Comparison of ENCODE assay signal across 8 cellular contexts in genomic region chr10:110547139-110547761, GRCh38. TPM values are rescaled to one million over a fixed set of nuclear protein-coding genes. Genes with fewer than 3 reads are reported as not detected.
A peak's percentile ranks its signal among the peaks of the same experiment; 100 is the strongest.
DNase-seq lines count a peak whose midpoint lies in the region; ATAC-seq, FAIRE-seq and TF ChIP-seq lines count a peak whose summit lies in the region.

No MANE protein-coding gene starts in this region.

- no peak overlapping the region; the same call in 1 of the 2 replicates for H2AFZ ChIP-seq in H1 (ENCODE audit: low read length)

- no peaks in the 10 kb centered on the region for H4K20me1 ChIP-seq in H1 (replicated peaks in 1 of 2; ENCODE audit: control insufficient read depth in 1 of 2, insufficient read depth in 2 of 2, low read length in 2 of 2)

- no peak overlapping the region for H2BK5ac ChIP-seq in H1 (ENCODE audit: low read depth, low read length)

- no peak overlapping the region for H3K23ac ChIP-seq in H1 (ENCODE audit: insufficient read length)

- no peak overlapping the region for H2BK20ac ChIP-seq in H1 (ENCODE audit: low read length)

- H3K4me2 ChIP-seq in H1 (ENCODE audit: insufficient read depth in 1 of 2, low read depth in 2 of 2, low read length in 2 of 2): no peak overlapping the region

- no peak overlapping the region for H3K9ac ChIP-seq in H1 (replicated peaks in 1 of 4; ENCODE audit: extremely low read depth in 1 of 4, low read depth in 3 of 4, low read length in 3 of 4)

- no peak overlapping the region for H2BK15ac ChIP-seq in H1 (ENCODE audit: low read length)

- no peaks in the 10 kb centered on the region for H3K79me1 ChIP-seq in H1 (ENCODE audit: low read depth, low read length)

- CTCF ChIA-PET in H1 (lab: Charles Lee; ENCODE audit: partially characterized antibody): interaction anchor here (0.6 to 5.1 kb wide), 69 partner anchors 11 to 252 kb away, joined by 3 to 49 read pairs (median 4); partner anchors contain the start of gene SMNDC1

- no peak overlapping the region for H2AK5ac ChIP-seq in H1 (ENCODE audit: low read depth, low read length)

- no peak overlapping the region for H3K56ac ChIP-seq in H1 (replicated peaks; ENCODE audit: insufficient read length, low read depth, low read length)

- H3K4me1 ChIP-seq in Peyer's patch (peaks cover 0 to 22% (median 0%) of the 10 kb centered on the region in 4 donors), H1 (replicated peaks in 1 of 4; ENCODE audit: control insufficient read depth in 3 of 4, insufficient read depth in 4 of 4, low read length in 3 of 4) (no peaks in the 10 kb centered on the region)

- TF ChIP-seq EP300 in H1 (IDR thresholded peaks at IDR 0.05; ENCODE audit: borderline replicate concordance in 1 of 2, low read depth in 2 of 2, low read length in 2 of 2): no peak

- no peak overlapping the region for H2BK12ac ChIP-seq in H1 (ENCODE audit: low read depth, low read length)

- intact Hi-C loops in Right ventricle myocardium superior (cut with DNase I) (loop anchor here (5.0 kb wide), 1 partner anchor 235 kb away; no protein-coding TSS in a partner anchor), cardiac septum (cut with DNase I) (loop anchor here (2.0 to 5.0 kb wide), 3 partner anchors 50 to 236 kb away; partner anchors contain the start of gene DUSP5)

- TF ChIP-seq CTCF in Peyer's patch (IDR thresholded peaks at IDR 0.05): peak; percentile 61 to 96 (median 89)
- peak in 2 of 3 experiments; percentile 63 to 82; a peak in 3 of 4 replicates for TF ChIP-seq CTCF in H1 (IDR thresholded peaks at IDR 0.05; ENCODE audit: control extremely low read depth in 1 of 3, insufficient read depth in 1 of 3, low read depth in 1 of 3, low read length in 3 of 3)

- DNase-seq in Right ventricle myocardium superior (no peak), cardiac septum (ENCODE audit: low spot score) (no peak), HT-29 (ENCODE audit: low spot score) (peak; percentile 50), Peyer's patch (no peak), H1 (ENCODE audit: low read depth in 1 of 2, low spot score in 2 of 2) (peak in 1 of 2 experiments; percentile 29), middle frontal gyrus (ENCODE audit: extremely low spot score, low spot score) (peak; percentile 55)
- no peak for DNase-seq in activated effector memory CD4-positive, alpha-beta T cell treated with Interleukin-2 at 50 U/mL for 16 hours
- no peak for DNase-seq in activated naive CD4-positive, alpha-beta T cell (lab: John Stamatoyannopoulos, UW)

- no peaks in the 10 kb centered on the region for H3K27me3 ChIP-seq in Peyer's patch
- H3K27me3 ChIP-seq in H1 (replicated peaks in 1 of 4; ENCODE audit: control insufficient read depth in 3 of 4, extremely low read depth in 1 of 4, insufficient read depth in 3 of 4, low read length in 3 of 4): no peaks in the 10 kb centered on the region

- H4K5ac ChIP-seq in H1 (ENCODE audit: insufficient read length, low read depth, low read length): no peak overlapping the region

- H3K18ac ChIP-seq in H1 (ENCODE audit: extremely low read depth, low read length): no peak overlapping the region

- 31% methylated on average over 8 of the region's 8 CpGs; no CpG with 5 or more reads in 1 of the 2 experiments for WGBS in H1 (ENCODE audit: extremely low coverage in 1 of 2, insufficient coverage in 1 of 2, insufficient read length in 1 of 2, insufficient replicate concordance in 2 of 2, low coverage in 1 of 2, low lambda C conversion rate in 2 of 2, missing lambda C conversion rate in 1 of 2), 2 experiments

- no peak overlapping the region for H3K4ac ChIP-seq in H1 (replicated peaks; ENCODE audit: insufficient read length, low read depth, low read length)

- no peak overlapping the region for H4K8ac ChIP-seq in H1 (ENCODE audit: extremely low read depth, insufficient read depth, low read length)

- peak; percentile 94 for FAIRE-seq in H1 (lab: Jason Lieb, UNC)

- H3K14ac ChIP-seq in H1 (ENCODE audit: insufficient read length): no peak overlapping the region

- no peaks in the 10 kb centered on the region for H3K36me3 ChIP-seq in Peyer's patch
- H3K36me3 ChIP-seq in H1 (ENCODE audit: control insufficient read depth in 2 of 4, insufficient read depth in 4 of 4, low read length in 3 of 4): no peaks in the 10 kb centered on the region

- POLR2A ChIA-PET in H1 (lab: Charles Lee; ENCODE audit: partially characterized antibody): interaction anchor here (1.1 to 1.2 kb wide), 3 partner anchors 17 to 49 kb away, joined by 4 to 7 read pairs (median 6); partner anchors contain the start of genes DUSP5 and SMC3

- H3K27ac ChIP-seq in Peyer's patch (no peak overlapping the region), H1 (ENCODE audit: low read depth, low read length) (no peak overlapping the region)

- H3K79me2 ChIP-seq in H1 (ENCODE audit: control insufficient read depth in 1 of 2, insufficient read depth in 2 of 2, low read length in 2 of 2): no peaks in the 10 kb centered on the region

- TF ChIP-seq POLR2A in Peyer's patch (IDR thresholded peaks at IDR 0.05): no peak
- no peak for TF ChIP-seq POLR2A in H1 (IDR thresholded peaks at IDR 0.05; ENCODE audit: control extremely low read depth in 1 of 2, low read depth in 2 of 2, low read length in 2 of 2)

- no peak overlapping the region for H3K4me3 ChIP-seq in Peyer's patch
- no peak overlapping the region for H3K4me3 ChIP-seq in H1 (ENCODE audit: extremely low read depth in 1 of 4, insufficient read depth in 2 of 4, low read depth in 3 of 4, low read length in 4 of 4)

- no peaks in the 10 kb centered on the region for H3K9me3 ChIP-seq in Peyer's patch
- H3K9me3 ChIP-seq in H1 (ENCODE audit: insufficient read depth in 2 of 2, low read depth in 1 of 2, low read length in 1 of 2): no peaks in the 10 kb centered on the region

- no peak overlapping the region for H2BK120ac ChIP-seq in H1 (replicated peaks; ENCODE audit: low read depth, low read length)

- peak; percentile 74 for ATAC-seq in Right ventricle myocardium superior (ENCODE audit: poor library complexity)

- peak; percentile 82 to 85 for TF ChIP-seq RAD21 in H1 (IDR thresholded peaks at IDR 0.05 in 1 of 2, conservative IDR thresholded peaks at IDR 0.05 in 1 of 2; ENCODE audit: low read depth in 2 of 2, low read length in 2 of 2)

- H4K91ac ChIP-seq in H1 (replicated peaks; ENCODE audit: insufficient read length, low read length): no peak overlapping the region

- no peaks in the 10 kb centered on the region for H3K23me2 ChIP-seq in H1 (ENCODE audit: low read depth, low read length)

TF ChIP-seq in H1, 55 proteins besides CTCF, POLR2A, EP300 and RAD21:
- TF ChIP-seq POU5F1 (IDR thresholded peaks at IDR 0.05; ENCODE audit: low read depth, low read length) (peak; percentile 42; the same call in 1 of the 2 replicates), TAF7 (optimal IDR thresholded peaks at IDR 0.05; ENCODE audit: borderline replicate concordance, low read depth, low read length) (no peak), USF2 (IDR thresholded peaks at IDR 0.05; ENCODE audit: low read length) (no peak), CREB1 (IDR thresholded peaks at IDR 0.05) (peak; percentile 36; the same call in 1 of the 2 replicates), RBBP5 (IDR thresholded peaks at IDR 0.05; ENCODE audit: borderline replicate concordance, low read depth, low read length) (no peak), YY1 (IDR thresholded peaks at IDR 0.05; ENCODE audit: low read depth, low read length) (no peak), GTF2F1 (IDR thresholded peaks at IDR 0.05; ENCODE audit: borderline replicate concordance, low read depth, low read length) (no peak)

RNA-seq across cellular contexts. Expression of gene SMC3, which starts 20.2 kb away (rescaled TPM):
- 20.3 TPM for total RNA-seq in Right ventricle myocardium superior
- total RNA-seq in cardiac septum: 21.3 TPM
- 13.0 and 13.8 TPM in 2 replicates for total RNA-seq in HT-29 (2014; rRNA removed; shearing (Covaris generic))
- 10 to 100 TPM; 21.9 to 37.1 (median 33.0) TPM for total RNA-seq in Peyer's patch
- total RNA-seq in H1 (2021; fragmentation: NEBNext Ultra II Directional; extraction: Animal tissue kit (Norgen Biotek cat#: 25700)): 89.8 and 93.4 TPM in 2 replicates
- polyA plus RNA-seq in H1 (2011; rRNA removed): 7.8 and 12.7 TPM in 2 replicates
- 29.8 TPM for polyA plus RNA-seq in H1 (2011; cell fraction: cytosol; rRNA removed)
- 5.9 TPM for polyA plus RNA-seq in H1 (2011; cell fraction: nucleus; rRNA removed)
- 44.2 to 101 TPM (median 59.5 TPM) in 4 replicates for polyA plus RNA-seq in H1 (2012, experiment 1 of 2)
- polyA plus RNA-seq in H1 (2012, experiment 2 of 2): 4.2 TPM
- 65.2 TPM for polyA plus RNA-seq in H1 (2013, experiment 1 of 2)
- polyA plus RNA-seq in H1 (2013, experiment 2 of 2): 67.9 TPM
- 14.4 and 18.6 TPM in 2 replicates for polyA minus RNA-seq in H1 (2011; rRNA and poly(A)+ RNA removed)
- polyA minus RNA-seq in H1 (2011; cell fraction: cytosol; rRNA and poly(A)+ RNA removed): 23.2 TPM
- polyA minus RNA-seq in H1 (2011; cell fraction: nucleus; rRNA and poly(A)+ RNA removed): 21.7 TPM

RNA-seq across cellular contexts. Expression of gene DUSP5, which starts 49.5 kb away (rescaled TPM):
- total RNA-seq in Right ventricle myocardium superior: 6.8 TPM
- total RNA-seq in cardiac septum: 29.4 TPM
- total RNA-seq in HT-29 (2014; rRNA removed; shearing (Covaris generic)): 27.8 and 31.4 TPM in 2 replicates
- total RNA-seq in Peyer's patch: 10 to 100 TPM; 22.1 to 33.8 (median 26.3) TPM
- 27.0 and 30.3 TPM in 2 replicates for total RNA-seq in H1 (2021; fragmentation: NEBNext Ultra II Directional; extraction: Animal tissue kit (Norgen Biotek cat#: 25700))
- polyA plus RNA-seq in H1 (2011; rRNA removed): 13.3 and 13.6 TPM in 2 replicates
- 15.2 TPM for polyA plus RNA-seq in H1 (2011; cell fraction: cytosol; rRNA removed)
- 12.0 TPM for polyA plus RNA-seq in H1 (2011; cell fraction: nucleus; rRNA removed)
- polyA plus RNA-seq in H1 (2012, experiment 1 of 2): 14.3 to 18.7 TPM (median 15.9 TPM) in 4 replicates
- polyA plus RNA-seq in H1 (2012, experiment 2 of 2): 16.9 TPM
- polyA plus RNA-seq in H1 (2013, experiment 1 of 2): 17.0 TPM
- polyA plus RNA-seq in H1 (2013, experiment 2 of 2): 20.2 TPM
- 28.9 and 41.0 TPM in 2 replicates for polyA minus RNA-seq in H1 (2011; rRNA and poly(A)+ RNA removed)
- 37.5 TPM for polyA minus RNA-seq in H1 (2011; cell fraction: cytosol; rRNA and poly(A)+ RNA removed)
- 14.9 TPM for polyA minus RNA-seq in H1 (2011; cell fraction: nucleus; rRNA and poly(A)+ RNA removed)

Comparison
In these comparisons a context has a peak if more than half of its experiments do, and no peak if none do; other contexts are left out.
1. DNase-seq: peak in HT-29 (single experiment) and middle frontal gyrus (single experiment); none in Right ventricle myocardium superior (single experiment), cardiac septum (single experiment), Peyer's patch (0 of 3), activated effector memory CD4-positive, alpha-beta T cell treated with Interleukin-2 at 50 U/mL for 16 hours (single experiment) and activated naive CD4-positive, alpha-beta T cell (0 of 4).